Comparison of ENCODE assay signal across 16 cellular contexts in the genomic region with DNA sequence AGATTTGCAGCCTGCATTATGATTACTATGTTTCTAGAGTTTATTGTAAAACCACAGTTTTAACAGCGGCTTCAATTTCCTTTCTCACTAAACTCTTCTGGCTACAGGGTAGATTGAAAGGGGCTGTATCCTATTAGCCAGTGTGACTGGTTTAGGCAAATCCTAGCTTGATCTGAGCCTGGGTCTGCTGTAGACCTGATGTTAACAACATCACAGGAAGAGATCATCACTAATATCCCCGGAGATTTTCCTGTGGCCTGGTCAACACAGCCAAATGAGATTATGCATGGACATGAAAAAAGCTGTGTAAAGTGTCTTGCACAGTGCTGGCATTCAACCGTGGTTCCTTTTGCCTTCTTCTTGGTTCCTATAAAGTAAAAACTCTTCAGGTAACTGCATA.
"Had no signal": no experiment of that assay in that cellular context is flagged by ENCODE, and none has a peak within 500 bp of the region (broad histone marks: within the 10 kb centered on the region; RNA-seq: fewer than 3 reads in every experiment).

No MANE protein-coding gene starts in this region.

- H3K4me3 Mint-ChIP-seq: activated CD8-positive, alpha-beta memory T cell treated with anti-CD3 and anti-CD28 coated beads, Interleukin-2, amount 10 ng/mL, durations not matched to agents 7 days and 5 days; activated T-cell treated with anti-CD3 and anti-CD28 coated beads, Interleukin-2, amount 50 U/mL, for 4 hours; central memory CD8-positive, alpha-beta T cell; nephron; T-helper 2 cell treated with Interferon-gamma antibody and Interleukin-4, amounts not matched to agents 5 μg/mL and 100 μg/mL, for 36 hours had no signal

- H3K27ac ChIP-seq: body of pancreas had no signal

- H3K27me3 Mint-ChIP-seq: activated CD8-positive, alpha-beta memory T cell treated with anti-CD3 and anti-CD28 coated beads, Interleukin-2, amount 10 ng/mL, durations not matched to agents 7 days and 5 days; central memory CD8-positive, alpha-beta T cell had no signal

- H3K4me3 ChIP-seq: body of pancreas, transverse colon had no signal

- H3K27ac Mint-ChIP-seq: activated CD8-positive, alpha-beta memory T cell treated with anti-CD3 and anti-CD28 coated beads, Interleukin-2, amount 10 ng/mL, durations not matched to agents 7 days and 5 days; activated naive CD4-positive, alpha-beta T cell treated with anti-CD3 and anti-CD28 coated beads, Interleukin-2, amount 50 U/mL, for 72 hours; T-helper 2 cell treated with Interferon-gamma antibody and Interleukin-4, amounts not matched to agents 5 μg/mL and 100 μg/mL, for 36 hours had no signal

- H3K9me3 Mint-ChIP-seq: activated naive CD4-positive, alpha-beta T cell treated with anti-CD3 and anti-CD28 coated beads, Interleukin-2, amount 50 U/mL, for 72 hours; activated T-cell treated with anti-CD3 and anti-CD28 coated beads, Interleukin-2, amount 50 U/mL, for 4 hours; central memory CD8-positive, alpha-beta T cell; nephron; T-helper 2 cell treated with Interferon-gamma antibody and Interleukin-4, amounts not matched to agents 5 μg/mL and 100 μg/mL, for 36 hours had no signal

- H3K27me3 ChIP-seq: body of pancreas, transverse colon had no signal

- H3K9me3 ChIP-seq: body of pancreas, transverse colon had no signal

- H3K4me1 Mint-ChIP-seq: nephron had no signal

- ATAC-seq: activated CD8-positive, alpha-beta memory T cell treated with anti-CD3 and anti-CD28 coated beads, Interleukin-2, amount 10 ng/mL, durations not matched to agents 7 days and 5 days; activated naive CD4-positive, alpha-beta T cell treated with anti-CD3 and anti-CD28 coated beads, Interleukin-2, amount 50 U/mL, for 72 hours; activated T-cell treated with anti-CD3 and anti-CD28 coated beads, Interleukin-2, amount 50 U/mL, for 4 hours; body of pancreas had no signal

- H3K4me1 ChIP-seq: body of pancreas, transverse colon had no signal

- DNase-seq: activated CD4-positive, alpha-beta T cell treated with anti-CD3 and anti-CD28 coated beads, Interleukin-2, amount 50 U/mL, for 4 hours; activated CD4-positive, CD25-positive, alpha-beta regulatory T cell treated with anti-CD3 and anti-CD28 coated beads, Interleukin-2, amount 50 U/mL, for 72 hours; activated CD8-positive, alpha-beta memory T cell treated with anti-CD3 and anti-CD28 coated beads, Interleukin-2, amount 10 ng/mL, durations not matched to agents 7 days and 5 days; activated effector memory CD4-positive, alpha-beta T cell treated with anti-CD3 and anti-CD28 coated beads, Interleukin-2, amount 50 U/mL, for 16 hours; activated T-cell treated with anti-CD3 and anti-CD28 coated beads, Interleukin-2, amount 50 U/mL, for 4 hours; amniotic stem cell; body of pancreas; cortex of kidney; effector memory CD4-positive, alpha-beta T cell; SHP77 treated with DMSO at 0.1 percent for 48 hours; SW 1271; transverse colon had no signal
